ENCODE assay signal across 8 cellular contexts in the genomic region with DNA sequence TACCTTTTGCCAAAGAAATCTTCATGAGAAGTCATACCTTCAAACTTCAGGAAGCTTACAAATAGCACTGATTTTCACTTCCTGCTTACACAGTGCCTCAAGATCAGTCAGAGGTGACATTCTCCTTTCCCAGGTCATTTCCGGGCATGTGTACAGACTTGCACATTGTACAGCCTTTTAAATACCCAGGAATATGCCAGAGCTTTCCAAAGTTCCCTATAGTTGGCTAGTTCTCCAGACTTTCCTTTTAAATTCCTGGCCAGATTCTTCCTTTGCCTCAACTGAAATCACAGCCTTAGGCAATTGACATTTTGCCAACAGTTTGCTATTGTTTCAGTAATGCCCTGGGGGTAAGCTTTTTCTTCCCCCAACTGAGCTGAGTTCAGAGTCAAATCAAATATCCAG. TPM values are rescaled to one million over a fixed set of nuclear protein-coding genes. Genes with fewer than 3 reads are reported as not detected.
DNase-seq lines count a peak whose midpoint lies in the region; ATAC-seq, FAIRE-seq and TF ChIP-seq lines count a peak whose summit lies in the region.

No MANE protein-coding gene starts in this region.

- H3K9me3 ChIP-seq in adipocyte (ENCODE audit: control insufficient read depth, low read length): peaks cover 14% of the 10 kb centered on the region
- H3K9me3 ChIP-seq in small intestine (ENCODE audit: control insufficient read depth, low read depth): no peaks in the 10 kb centered on the region

- peak overlapping the region; percentile 99 for H3K27ac Mint-ChIP-seq in activated T-cell treated with anti-CD3 and anti-CD28 coated beads, Interleukin-2, amount 50 U/mL, for 72 hours

- no peaks in the 10 kb centered on the region for H3K4me1 ChIP-seq in adipocyte (ENCODE audit: control insufficient read depth, insufficient read depth, low read length)
- H3K4me1 ChIP-seq in small intestine (ENCODE audit: control insufficient read depth in 2 of 2, insufficient read depth in 1 of 2, low read depth in 1 of 2, low read length in 1 of 2): no peaks in the 10 kb centered on the region

- H3K4me3 ChIP-seq in adipocyte (ENCODE audit: low read length) (no peak overlapping the region), small intestine (ENCODE audit: low read depth in 1 of 2, low read length in 2 of 2) (no peak overlapping the region)

- peak in 1 of 2 donors; percentile 7 for DNase-seq in activated T-cell treated with anti-CD3 and anti-CD28 coated beads, Interleukin-2, amount 50 U/mL, for 72 hours
- DNase-seq in activated T-cell treated with anti-CD3 and anti-CD28 coated beads, Interleukin-2, amount 50 U/mL, for 1 hour: no peak
- DNase-seq in adipocyte (ENCODE audit: low read depth) (peak; percentile 27), small intestine (peak; percentile 34), mucosa of gallbladder (ENCODE audit: low spot score) (no peak)
- no peak for DNase-seq in stimulated activated naive CD4-positive, alpha-beta T cell treated with Interleukin-2 at 50 U/mL for 16 hours (lab: John Stamatoyannopoulos, UW)

- FAIRE-seq in small intestine (lab: Jason Lieb, UNC): no peak

- peak; percentile 51 to 59 for ATAC-seq in activated T-cell treated with anti-CD3 and anti-CD28 coated beads, Interleukin-2, amount 50 U/mL, for 72 hours (replicated peaks in 1 of 2)
- peak; percentile 46 for ATAC-seq in HG03378 (IDR thresholded peaks at IDR 0.05; ENCODE audit: unreplicated experiment)
- no peak for ATAC-seq in SK-N-SH treated with all-trans-retinoic acid at 6 μM for 48 hours

- no peaks in the 10 kb centered on the region for H3K9me3 Mint-ChIP-seq in activated T-cell treated with anti-CD3 and anti-CD28 coated beads, Interleukin-2, amount 50 U/mL, for 72 hours

- 71 to 86% (median 75%) methylated on average over 1 of the region's 1 CpG for WGBS in small intestine, 3 donors

- H3K9ac ChIP-seq in adipocyte (ENCODE audit: low read length): no peak overlapping the region

- H3K27me3 ChIP-seq in adipocyte (replicated peaks; ENCODE audit: control insufficient read depth, insufficient read depth, low read length) (no peaks in the 10 kb centered on the region), small intestine (ENCODE audit: control insufficient read depth in 2 of 2, insufficient read depth in 2 of 2, low read length in 2 of 2) (no peaks in the 10 kb centered on the region)

- H3K36me3 ChIP-seq in adipocyte (ENCODE audit: control insufficient read depth, insufficient read depth, low read length, severe bottlenecking) (no peaks in the 10 kb centered on the region), small intestine (ENCODE audit: control insufficient read depth in 2 of 2, insufficient read depth in 2 of 2, low read length in 2 of 2) (no peaks in the 10 kb centered on the region)

- no peaks in the 10 kb centered on the region for H3K27me3 Mint-ChIP-seq in activated T-cell treated with anti-CD3 and anti-CD28 coated beads, Interleukin-2, amount 50 U/mL, for 72 hours (ENCODE audit: low read depth)

- H3K4me3 Mint-ChIP-seq in activated T-cell treated with anti-CD3 and anti-CD28 coated beads, Interleukin-2, amount 50 U/mL, for 72 hours: peak overlapping the region; percentile 77 to 99

- peak overlapping the region in 1 of 2 donors; percentile 74 for H3K27ac ChIP-seq in small intestine (ENCODE audit: low read depth in 1 of 2, low read length in 1 of 2)

- peaks cover 80% of the 10 kb centered on the region for H3K4me1 Mint-ChIP-seq in activated T-cell treated with anti-CD3 and anti-CD28 coated beads, Interleukin-2, amount 50 U/mL, for 72 hours (ENCODE audit: low read depth)

- peaks cover 12 to 13% of the 10 kb centered on the region in 2 donors for H3K36me3 Mint-ChIP-seq in activated T-cell treated with anti-CD3 and anti-CD28 coated beads, Interleukin-2, amount 50 U/mL, for 72 hours (ENCODE audit: insufficient read depth in 2 of 2)

TF ChIP-seq in SK-N-SH treated with all-trans-retinoic acid at 6 μM for 48 hours, 23 proteins besides CTCF, POLR2A, EP300 and RAD21:
- no peak for TF ChIP-seq ZFP3 (CRISPR knock-in tag; IDR thresholded peaks at IDR 0.05)
- TF ChIP-seq GLIS3 (CRISPR knock-in tag; IDR thresholded peaks at IDR 0.05): no peak
- no peak for TF ChIP-seq TOX (CRISPR knock-in tag; IDR thresholded peaks at IDR 0.05; ENCODE audit: borderline replicate concordance)
- no peak for TF ChIP-seq ZFP30 (CRISPR knock-in tag; IDR thresholded peaks at IDR 0.05)
- TF ChIP-seq, protein P1, sequence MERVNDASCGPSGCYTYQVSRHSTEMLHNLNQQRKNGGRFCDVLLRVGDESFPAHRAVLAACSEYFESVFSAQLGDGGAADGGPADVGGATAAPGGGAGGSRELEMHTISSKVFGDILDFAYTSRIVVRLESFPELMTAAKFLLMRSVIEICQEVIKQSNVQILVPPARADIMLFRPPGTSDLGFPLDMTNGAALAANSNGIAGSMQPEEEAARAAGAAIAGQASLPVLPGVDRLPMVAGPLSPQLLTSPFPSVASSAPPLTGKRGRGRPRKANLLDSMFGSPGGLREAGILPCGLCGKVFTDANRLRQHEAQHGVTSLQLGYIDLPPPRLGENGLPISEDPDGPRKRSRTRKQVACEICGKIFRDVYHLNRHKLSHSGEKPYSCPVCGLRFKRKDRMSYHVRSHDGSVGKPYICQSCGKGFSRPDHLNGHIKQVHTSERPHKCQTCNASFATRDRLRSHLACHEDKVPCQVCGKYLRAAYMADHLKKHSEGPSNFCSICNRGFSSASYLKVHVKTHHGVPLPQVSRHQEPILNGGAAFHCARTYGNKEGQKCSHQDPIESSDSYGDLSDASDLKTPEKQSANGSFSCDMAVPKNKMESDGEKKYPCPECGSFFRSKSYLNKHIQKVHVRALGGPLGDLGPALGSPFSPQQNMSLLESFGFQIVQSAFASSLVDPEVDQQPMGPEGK (CRISPR knock-in tag; IDR thresholded peaks at IDR 0.05; ENCODE audit: borderline replicate concordance): no peak
- no peak for TF ChIP-seq CSDC2 (CRISPR knock-in tag; IDR thresholded peaks at IDR 0.05)
- TF ChIP-seq BACH2 (CRISPR knock-in tag; IDR thresholded peaks at IDR 0.05; ENCODE audit: borderline replicate concordance): no peak
- TF ChIP-seq TCF4 (CRISPR knock-in tag; IDR thresholded peaks at IDR 0.05; ENCODE audit: borderline replicate concordance): no peak
- no peak for TF ChIP-seq ZNF565 (CRISPR knock-in tag; conservative IDR thresholded peaks at IDR 0.05; ENCODE audit: low read depth)
- TF ChIP-seq, protein P2, sequence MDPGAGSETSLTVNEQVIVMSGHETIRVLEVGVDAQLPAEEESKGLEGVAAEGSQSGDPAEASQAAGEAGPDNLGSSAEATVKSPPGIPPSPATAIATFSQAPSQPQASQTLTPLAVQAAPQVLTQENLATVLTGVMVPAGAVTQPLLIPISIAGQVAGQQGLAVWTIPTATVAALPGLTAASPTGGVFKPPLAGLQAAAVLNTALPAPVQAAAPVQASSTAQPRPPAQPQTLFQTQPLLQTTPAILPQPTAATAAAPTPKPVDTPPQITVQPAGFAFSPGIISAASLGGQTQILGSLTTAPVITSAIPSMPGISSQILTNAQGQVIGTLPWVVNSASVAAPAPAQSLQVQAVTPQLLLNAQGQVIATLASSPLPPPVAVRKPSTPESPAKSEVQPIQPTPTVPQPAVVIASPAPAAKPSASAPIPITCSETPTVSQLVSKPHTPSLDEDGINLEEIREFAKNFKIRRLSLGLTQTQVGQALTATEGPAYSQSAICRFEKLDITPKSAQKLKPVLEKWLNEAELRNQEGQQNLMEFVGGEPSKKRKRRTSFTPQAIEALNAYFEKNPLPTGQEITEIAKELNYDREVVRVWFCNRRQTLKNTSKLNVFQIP (CRISPR knock-in tag; IDR thresholded peaks at IDR 0.05; ENCODE audit: borderline replicate concordance, low read depth): no peak
- no peak for TF ChIP-seq ISL1 (CRISPR knock-in tag; IDR thresholded peaks at IDR 0.05)
- TF ChIP-seq SNAI2 (CRISPR knock-in tag; IDR thresholded peaks at IDR 0.05): no peak

RNA-seq across cellular contexts. Expression of gene RFX3, which starts 47.2 kb away (rescaled TPM):
- 10 to 100 TPM; 20.1 to 20.2 TPM for total RNA-seq in activated T-cell treated with anti-CD3 and anti-CD28 coated beads, Interleukin-2, amount 50 U/mL, for 72 hours
- 1 to 10 TPM in 1 of 3 donors, under 1 TPM in 2; 0.27 to 1.9 (median 0.67) TPM for polyA plus RNA-seq in small intestine
- 16.3 TPM for total RNA-seq in mucosa of gallbladder

Comparison
In these comparisons a context has a peak if more than half of its experiments do, and no peak if none do; other contexts are left out.
1. DNase-seq: peak in adipocyte (single experiment) and small intestine (single experiment); none in activated T-cell treated with anti-CD3 and anti-CD28 coated beads, Interleukin-2, amount 50 U/mL, for 1 hour (single experiment), stimulated activated naive CD4-positive, alpha-beta T cell treated with Interleukin-2 at 50 U/mL for 16 hours (single experiment) and mucosa of gallbladder (single experiment).